ENCODE assay signal across 23 cellular contexts in the genomic region with DNA sequence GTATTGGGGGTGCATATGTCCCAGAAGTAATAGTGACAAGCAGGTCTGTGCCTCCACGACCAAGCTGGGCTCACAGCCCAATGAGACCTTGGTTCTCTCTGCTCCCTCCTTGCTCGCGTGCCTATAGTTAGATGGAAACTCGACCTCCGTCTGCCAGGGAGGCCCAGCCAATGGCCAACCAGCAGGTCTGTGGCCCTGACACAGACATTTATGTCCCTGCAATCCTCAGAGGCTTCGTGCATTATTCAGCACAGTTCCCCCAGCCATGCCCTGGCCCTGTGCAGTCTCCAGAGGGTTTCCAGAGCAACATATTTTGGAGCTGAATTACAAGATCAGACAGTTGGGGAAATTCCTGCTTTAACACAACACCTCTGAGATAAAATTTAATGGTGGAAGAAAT.
"Had no signal": no experiment of that assay in that cellular context is flagged by ENCODE, and none has a peak within 500 bp of the region (broad histone marks: within the 10 kb centered on the region; RNA-seq: fewer than 3 reads in every experiment).

No MANE protein-coding gene starts in this region.

- H3K9ac ChIP-seq: neural progenitor cell, parathyroid adenoma had no signal

- H3K9me3 ChIP-seq: left ventricle myocardium inferior, neutrophil, right atrium auricular region, right lobe of liver, upper lobe of left lung, vagina had no signal

- H3K79me2 ChIP-seq: hepatocyte, parathyroid adenoma had no signal

- H2AFZ ChIP-seq: hepatocyte, neural progenitor cell, parathyroid adenoma had no signal

- H3K36me3 ChIP-seq: left ventricle myocardium inferior, neural progenitor cell, neutrophil, right atrium auricular region, right lobe of liver, tibial nerve, upper lobe of left lung, vagina had no signal

- DNase-seq: islet precursor cell; left ventricle myocardium inferior; mesendoderm; naive B cell; natural killer cell; nephron progenitor cell; occipital lobe; right lobe of liver; stimulated activated CD4-positive, alpha-beta T cell treated with anti-CD3 and anti-CD28 coated beads, Interleukin-4, amount 100 ng/mL, for 24 hours; stimulated activated naive CD4-positive, alpha-beta T cell treated with Interleukin-2 at 50 U/mL for 16 hours; stimulated activated naive CD8-positive, alpha-beta T cell treated with anti-CD3 and anti-CD28 coated beads, Interleukin-15, amount 100 ng/mL, for 72 hours; substantia nigra; upper lobe of left lung had no signal

- H3K4me2 ChIP-seq: hepatocyte, neural progenitor cell had no signal

- H3K27me3 ChIP-seq: hepatocyte, neural progenitor cell, neutrophil, right atrium auricular region, right lobe of liver, tibial nerve, upper lobe of left lung, vagina had no signal

- H3K27ac ChIP-seq: hepatocyte, left ventricle myocardium inferior, neural progenitor cell, neutrophil, parathyroid adenoma, right atrium auricular region, right lobe of liver, skin epidermis, tibial nerve, upper lobe of left lung, vagina had no signal

- ATAC-seq: natural killer cell; right lobe of liver; stimulated activated memory B cell treated with anti-CD40 and anti-IgM and Interleukin-4, amounts not matched to agents 10 μg/mL and 1 μg/mL and 100 μg/mL, for 72 hours; stimulated activated naive CD8-positive, alpha-beta T cell treated with anti-CD3 and anti-CD28 coated beads, Interleukin-15, amount 100 ng/mL, for 72 hours had no signal

- H3K4me3 ChIP-seq: hepatocyte, left ventricle myocardium inferior, lung, neural progenitor cell, right atrium auricular region, right lobe of liver, skin epidermis, tibial nerve, upper lobe of left lung, vagina had no signal

- H3K4me1 ChIP-seq: left ventricle myocardium inferior, parathyroid adenoma, right atrium auricular region, right lobe of liver, tibial nerve, upper lobe of left lung, vagina had no signal
